Comparison of ENCODE assay signal across 6 cellular contexts in the genomic region with DNA sequence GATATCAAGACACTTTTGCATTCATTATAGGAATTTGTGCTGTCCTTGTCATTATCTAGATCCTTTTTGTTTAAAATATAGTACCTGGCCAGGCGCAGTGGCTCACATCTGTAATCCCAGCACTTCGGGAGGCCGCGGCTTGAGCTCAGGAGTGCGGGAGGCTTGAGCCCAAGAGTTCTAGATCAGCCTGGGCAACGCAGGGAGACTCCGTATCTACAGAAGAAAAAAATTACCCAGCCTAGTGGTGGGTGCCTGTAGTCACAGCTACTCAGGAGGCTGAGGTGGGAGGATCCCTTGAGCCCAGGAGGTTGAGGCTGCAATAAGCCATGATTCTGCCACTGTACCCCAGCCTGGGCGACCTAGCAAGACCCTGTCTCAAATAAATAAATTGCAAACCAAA. TPM values are rescaled to one million over a fixed set of nuclear protein-coding genes. Genes with fewer than 3 reads are reported as not detected.
DNase-seq lines count a peak whose midpoint lies in the region; TF ChIP-seq lines count a peak whose summit lies in the region.

No MANE protein-coding gene starts in this region.

- H3K36me3 ChIP-seq in ovary: no peaks in the 10 kb centered on the region

- H3K27me3 ChIP-seq in ovary: no peaks in the 10 kb centered on the region

- intact Hi-C loops in ovary (cut with DNase I): no loop called here

- peak overlapping the region in 1 of 2 donors; percentile 90 for H3K4me3 ChIP-seq in cardiac fibroblast (replicated peaks in 1 of 2; ENCODE audit: low read depth in 2 of 2, low read length in 2 of 2)
- H3K4me3 ChIP-seq in ovary: peak overlapping the region; percentile 67

- TF ChIP-seq POLR2A in ovary (IDR thresholded peaks at IDR 0.05): no peak

- TF ChIP-seq CTCF in cardiac fibroblast (IDR thresholded peaks at IDR 0.05; ENCODE audit: low read depth, low read length) (peak; percentile 24), ovary (IDR thresholded peaks at IDR 0.05) (peak in 1 of 3 donors; percentile 18)

- H3K9me3 ChIP-seq in ovary: no peaks in the 10 kb centered on the region

- H3K27ac ChIP-seq in ovary: peak overlapping the region in 1 of 2 donors; percentile 10

- H3K4me1 ChIP-seq in ovary (ENCODE audit: insufficient read depth): peaks cover 2% of the 10 kb centered on the region

- DNase-seq in activated CD4-positive, alpha-beta T cell treated with anti-CD3 and anti-CD28 coated beads for 48 hours: peak; percentile 41
- no peak for DNase-seq in activated CD4-positive, alpha-beta T cell treated with anti-CD3 and anti-CD28 coated beads, Interleukin-2, amount 50 U/mL, for 1 hour
- DNase-seq in cardiac fibroblast (ENCODE audit: low read depth in 2 of 2) (peak; percentile 12 to 34), ovary (peak in 1 of 5 donors; percentile 30), NCI-H187 (lab: John Stamatoyannopoulos, UW) (no peak), NCI-H526 treated with DMSO at 0.1 percent for 48 hours (lab: John Stamatoyannopoulos, UW) (no peak)

- 78 to 91% (median 85%) methylated on average over 8 of the region's 8 CpGs for WGBS in ovary, 3 donors

- TF ChIP-seq EP300 in ovary (IDR thresholded peaks at IDR 0.05): no peak

RNA-seq across cellular contexts. Expression of a gene that starts 0.6 kb away (rescaled TPM):
- total RNA-seq in ovary: 10 to 100 TPM in 4 of 7 donors, 1 to 10 TPM in 3; 6.6 to 17.7 (median 12.9) TPM
- polyA plus RNA-seq in ovary: 10 to 100 TPM; 10.9 to 11.5 TPM

RNA-seq across cellular contexts. Expression of a gene that starts 6.5 kb away (rescaled TPM):
- 10 to 100 TPM; 11.0 to 18.0 (median 12.6) TPM for total RNA-seq in ovary
- 10 to 100 TPM; 10.8 to 23.8 TPM for polyA plus RNA-seq in ovary

RNA-seq across cellular contexts. Expression of a gene that starts 44.4 kb away (rescaled TPM):
- under 1 TPM in 1 of 7 donors, not detected in 6; 0.48 TPM for total RNA-seq in ovary
- polyA plus RNA-seq in ovary: not detected

RNA-seq across cellular contexts. Expression of a gene that starts 49.7 kb away (rescaled TPM):
- total RNA-seq in ovary: under 1 TPM in 5 of 7 donors, not detected in 2; 0.12 to 0.80 (median 0.23) TPM
- polyA plus RNA-seq in ovary: under 1 TPM; 0.05 to 0.60 TPM

RNA-seq across cellular contexts. Expression of a gene that starts 53.1 kb away (rescaled TPM):
- total RNA-seq in ovary: 100 to 1,000 TPM in 2 of 7 donors, 10 to 100 TPM in 5; 12.0 to 139 (median 31.8) TPM
- 10 to 100 TPM; 18.2 to 20.8 TPM for polyA plus RNA-seq in ovary

Comparison
In these comparisons a context has a peak if more than half of its experiments do, and no peak if none do; other contexts are left out.
1. DNase-seq: peak in activated CD4-positive, alpha-beta T cell treated with anti-CD3 and anti-CD28 coated beads for 48 hours (single experiment) and cardiac fibroblast (2 of 2); none in activated CD4-positive, alpha-beta T cell treated with anti-CD3 and anti-CD28 coated beads, Interleukin-2, amount 50 U/mL, for 1 hour (single experiment), NCI-H187 (0 of 2) and NCI-H526 treated with DMSO at 0.1 percent for 48 hours (single experiment).